Comparison of ENCODE assay signal across 8 cellular contexts in the genomic region with DNA sequence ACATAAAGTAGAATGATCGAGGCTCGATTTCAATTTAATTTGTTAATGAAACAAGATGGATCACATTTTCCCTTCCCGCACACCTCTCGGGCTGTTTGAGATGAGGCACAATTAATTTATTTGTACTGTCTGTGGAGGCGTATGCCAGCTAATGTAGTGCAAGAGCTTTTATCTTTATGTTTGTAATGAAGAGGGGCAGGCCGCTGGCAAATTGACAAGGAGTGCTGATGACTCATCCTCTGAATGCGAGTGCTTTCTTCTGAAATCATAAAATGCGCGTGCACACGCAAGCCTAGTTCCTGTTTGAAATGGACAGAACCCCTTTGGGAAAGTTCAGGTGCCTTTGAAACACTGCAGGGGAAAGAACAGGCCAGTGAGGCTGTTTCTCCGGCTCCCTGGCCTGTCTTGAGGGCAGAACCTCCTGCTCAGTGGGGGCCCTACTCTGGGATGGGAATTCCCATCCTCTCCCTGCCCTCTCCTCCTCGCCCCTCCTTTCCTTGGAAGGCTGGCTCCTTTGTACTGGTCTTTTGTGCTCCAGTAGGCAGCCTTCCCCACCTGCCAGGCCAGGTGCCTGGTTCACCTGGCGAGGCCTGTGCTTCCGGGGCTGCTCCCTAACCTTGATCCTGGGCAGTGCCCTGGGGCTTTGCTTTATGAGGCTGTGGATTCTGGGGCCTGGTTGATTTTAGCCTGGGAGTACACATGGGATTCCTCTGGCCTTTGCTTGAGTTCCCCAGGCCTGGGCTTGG. TPM values are rescaled to one million over a fixed set of nuclear protein-coding genes. Genes with fewer than 3 reads are reported as not detected.
A peak's percentile ranks its signal among the peaks of the same experiment; 100 is the strongest.
DNase-seq lines count a peak whose midpoint lies in the region; ATAC-seq, FAIRE-seq and TF ChIP-seq lines count a peak whose summit lies in the region.

No MANE protein-coding gene starts in this region.

- H3K4me1 Mint-ChIP-seq in astrocyte (ENCODE audit: low read depth, unreplicated experiment), result peaks cover 71% of the 10 kb centered on the region
- H3K4me1 Mint-ChIP-seq in CD4-positive, alpha-beta T cell (ENCODE audit: low read depth), result no peaks in the 10 kb centered on the region

- no peaks in the 10 kb centered on the region for H3K9me3 ChIP-seq in astrocyte (ENCODE audit: insufficient read depth, low read depth, low read length)
- H3K9me3 ChIP-seq in iPS-18a (ENCODE audit: control insufficient read depth, low read depth, low read length), result no peaks in the 10 kb centered on the region
- H3K9me3 ChIP-seq in subcutaneous abdominal adipose tissue (ENCODE audit: control insufficient read depth in 5 of 5, low read length in 5 of 5), result no peaks in the 10 kb centered on the region
- H3K9me3 ChIP-seq in CD4-positive, alpha-beta T cell (ENCODE audit: control insufficient read depth, low read length), result no peaks in the 10 kb centered on the region

- H3K27ac ChIP-seq in astrocyte (ENCODE audit: low read depth, low read length) (peak overlapping the region; percentile 76), iPS-18a (ENCODE audit: low read length) (peak overlapping the region; percentile 76), subcutaneous abdominal adipose tissue (ENCODE audit: low read depth, low read length) (peak overlapping the region; percentile 39)
- H3K27ac ChIP-seq in CD4-positive, alpha-beta T cell (ENCODE audit: low read depth, low read length), result no peak overlapping the region

- TF ChIP-seq CTCF in astrocyte (IDR thresholded peaks at IDR 0.05; ENCODE audit: insufficient read depth, low read depth, low read length), result no peak
- TF ChIP-seq CTCF in CD4-positive, alpha-beta T cell (IDR thresholded peaks at IDR 0.05), result no peak

- peak overlapping the region; percentile 63 for H3K4me2 ChIP-seq in astrocyte (ENCODE audit: low read length)

- no peak overlapping the region for H3K4me3 ChIP-seq in astrocyte (ENCODE audit: insufficient read depth, low read depth, low read length)
- H3K4me3 ChIP-seq in iPS-18a (ENCODE audit: low read length), result peak overlapping the region; percentile 45
- H3K4me3 ChIP-seq in subcutaneous abdominal adipose tissue (ENCODE audit: low read depth in 1 of 5, low read length in 5 of 5), result no peak overlapping the region

- H3K4me1 ChIP-seq in astrocyte (ENCODE audit: insufficient read depth, low read length), result peaks cover 56% of the 10 kb centered on the region
- H3K4me1 ChIP-seq in iPS-18a (ENCODE audit: control insufficient read depth, low read depth, low read length), result peaks cover 72% of the 10 kb centered on the region
- H3K4me1 ChIP-seq in subcutaneous abdominal adipose tissue (ENCODE audit: control insufficient read depth in 5 of 5, insufficient read depth in 5 of 5, low read length in 5 of 5), result peaks cover 3 to 40% (median 33%) of the 10 kb centered on the region in 5 donors

- peak overlapping the region; percentile 82 for H3K27ac Mint-ChIP-seq in astrocyte (ENCODE audit: unreplicated experiment)
- H3K27ac Mint-ChIP-seq in CD4-positive, alpha-beta T cell, result no peak overlapping the region

- intact Hi-C loops in CD4-positive, alpha-beta T cell (cut with DNase I, micrococcal nuclease), result no loop called here

- H3K27me3 Mint-ChIP-seq in astrocyte (ENCODE audit: low read depth, unreplicated experiment), result no peaks in the 10 kb centered on the region
- peaks cover 85% of the 10 kb centered on the region for H3K27me3 Mint-ChIP-seq in CD4-positive, alpha-beta T cell

- H3K9me3 Mint-ChIP-seq in astrocyte (ENCODE audit: unreplicated experiment), result no peaks in the 10 kb centered on the region
- H3K9me3 Mint-ChIP-seq in CD4-positive, alpha-beta T cell, result no peaks in the 10 kb centered on the region

- CTCF ChIA-PET in CD4-positive, alpha-beta T cell (lab: Charles Lee), result no interaction called here

- H2AFZ ChIP-seq in astrocyte (ENCODE audit: low read depth, low read length), result no peak overlapping the region

- DNase-seq in DMS53 treated with DMSO at 0.1 percent for 48 hours (lab: John Stamatoyannopoulos, UW; ENCODE audit: unreplicated experiment) (peak; percentile 97), NCI-H187 (lab: John Stamatoyannopoulos, UW) (peak; percentile 67 to 84), astrocyte (ENCODE audit: low read depth) (peak; percentile 90)
- DNase-seq in activated CD4-positive, alpha-beta T cell treated with anti-CD3 and anti-CD28 coated beads, Interleukin-2, amount 50 U/mL, for 4 hours, result no peak
- DNase-seq in CD4-positive, alpha-beta T cell, result no peak

- no peak for FAIRE-seq in astrocyte (lab: Jason Lieb, UNC)

- H3K36me3 ChIP-seq in astrocyte (ENCODE audit: insufficient read depth, low read length), result no peaks in the 10 kb centered on the region
- no peaks in the 10 kb centered on the region for H3K36me3 ChIP-seq in iPS-18a (ENCODE audit: control insufficient read depth, low read depth, low read length)
- peaks cover 0 to 4% (median 0%) of the 10 kb centered on the region in 5 donors for H3K36me3 ChIP-seq in subcutaneous abdominal adipose tissue (ENCODE audit: control insufficient read depth in 5 of 5, insufficient read depth in 5 of 5, low read length in 5 of 5)

- H3K36me3 Mint-ChIP-seq in astrocyte (ENCODE audit: low read depth, unreplicated experiment), result peaks cover 2% of the 10 kb centered on the region
- no peaks in the 10 kb centered on the region for H3K36me3 Mint-ChIP-seq in CD4-positive, alpha-beta T cell (ENCODE audit: low read depth)

- H3K9ac ChIP-seq in astrocyte (ENCODE audit: low read length) (peak overlapping the region; percentile 54), iPS-18a (ENCODE audit: low read length) (peak overlapping the region; percentile 70), subcutaneous abdominal adipose tissue (ENCODE audit: low read length in 5 of 5) (peak overlapping the region in 1 of 5 donors; percentile 11)

- H3K79me2 ChIP-seq in astrocyte (ENCODE audit: insufficient read depth, low read length), result peaks cover 95% of the 10 kb centered on the region

- H3K4me3 Mint-ChIP-seq in astrocyte (ENCODE audit: unreplicated experiment), result peak overlapping the region; percentile 55
- no peak overlapping the region for H3K4me3 Mint-ChIP-seq in CD4-positive, alpha-beta T cell

- H3K27me3 ChIP-seq in astrocyte (ENCODE audit: insufficient read depth, low read length) (no peaks in the 10 kb centered on the region), iPS-18a (ENCODE audit: control insufficient read depth, insufficient read depth, low read length) (no peaks in the 10 kb centered on the region), subcutaneous abdominal adipose tissue (ENCODE audit: control insufficient read depth in 5 of 5, insufficient read depth in 4 of 5, low read length in 5 of 5) (no peaks in the 10 kb centered on the region)
- H3K27me3 ChIP-seq in CD4-positive, alpha-beta T cell (ENCODE audit: control insufficient read depth, insufficient read depth, low read length), result peaks cover 54% of the 10 kb centered on the region

- peaks cover 89% of the 10 kb centered on the region for H4K20me1 ChIP-seq in astrocyte (ENCODE audit: insufficient read depth, low read length)

- POLR2A ChIA-PET in CD4-positive, alpha-beta T cell (lab: Charles Lee), result no interaction called here

- no peak for ATAC-seq in CD4-positive, alpha-beta T cell (ENCODE audit: poor library complexity)
- no peak for ATAC-seq in HG03457 (IDR thresholded peaks at IDR 0.05; ENCODE audit: unreplicated experiment)

RNA-seq across cellular contexts. Expression of gene TEAD1, which starts 50.3 kb away (rescaled TPM):
- total RNA-seq in astrocyte, result 141 and 149 TPM in 2 replicates
- total RNA-seq in CD4-positive, alpha-beta T cell, result under 1 TPM in 1 of 2 experiments, not detected in 1; 0.11 TPM

Comparison
In these comparisons a context has a peak if more than half of its experiments do, and no peak if none do; other contexts are left out.
1. DNase-seq: peak in DMS53 treated with DMSO at 0.1 percent for 48 hours (single experiment), NCI-H187 (2 of 2) and astrocyte (single experiment); none in activated CD4-positive, alpha-beta T cell treated with anti-CD3 and anti-CD28 coated beads, Interleukin-2, amount 50 U/mL, for 4 hours (0 of 2) and CD4-positive, alpha-beta T cell (0 of 10).
2. RNA of gene TEAD1, which starts 50.3 kb away (total RNA-seq): 141 to 149 TPM in astrocyte; 0.11 TPM in CD4-positive, alpha-beta T cell; every median in the first group is over 100 times any median in the second.